8 cellular contexts compared by ENCODE assay signal in the genomic region with DNA sequence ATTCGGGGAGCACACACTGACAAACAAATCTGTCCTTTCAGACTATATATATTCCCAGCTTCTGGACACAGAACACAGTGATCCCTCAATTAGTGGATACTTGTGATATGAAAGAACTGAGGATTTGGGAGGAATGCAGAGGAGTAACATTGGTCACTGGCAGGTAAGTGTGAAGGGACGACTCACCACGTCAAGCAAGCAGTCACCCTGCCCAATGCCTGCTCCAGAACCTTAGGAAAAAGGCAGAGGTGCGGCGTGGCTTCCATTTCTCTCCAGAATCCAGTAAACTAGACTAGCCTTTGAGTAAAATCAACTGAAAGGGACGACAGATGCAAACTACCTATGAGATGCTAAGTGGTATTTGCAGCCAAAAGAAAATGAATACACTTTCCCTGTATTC. TPM values are rescaled to one million over a fixed set of nuclear protein-coding genes. Genes with fewer than 3 reads are reported as not detected.
DNase-seq lines count a peak whose midpoint lies in the region; ATAC-seq and TF ChIP-seq lines count a peak whose summit lies in the region.

No MANE protein-coding gene starts in this region.

- H3K27me3 Mint-ChIP-seq in chondrocyte (ENCODE audit: low read depth): peaks cover 3% of the 10 kb centered on the region
- peaks cover 2 to 22% (median 14%) of the 10 kb centered on the region in 3 donors for H3K27me3 Mint-ChIP-seq in naive B cell

- H3K4me1 Mint-ChIP-seq in chondrocyte (ENCODE audit: low read depth) (peaks cover 26% of the 10 kb centered on the region), naive B cell (peaks cover 20 to 48% (median 41%) of the 10 kb centered on the region in 3 donors)

- TF ChIP-seq CTCF in AG10803 (conservative IDR thresholded peaks at IDR 0.05; ENCODE audit: low read length) (no peak), chondrocyte (IDR thresholded peaks at IDR 0.05) (no peak)

- H3K27ac Mint-ChIP-seq in chondrocyte (ENCODE audit: unreplicated experiment) (no peak overlapping the region), naive B cell (peak overlapping the region; percentile 88 to 99 (median 90))

- peak overlapping the region; percentile 94 for H3K4me3 Mint-ChIP-seq in chondrocyte (ENCODE audit: unreplicated experiment)
- peak overlapping the region; percentile 84 to 98 (median 95) for H3K4me3 Mint-ChIP-seq in naive B cell

- H3K36me3 Mint-ChIP-seq in chondrocyte (ENCODE audit: low read depth): peaks cover 4% of the 10 kb centered on the region
- peaks cover 6% of the 10 kb centered on the region in 2 donors for H3K36me3 Mint-ChIP-seq in naive B cell

- ATAC-seq in naive B cell (ENCODE audit: low read depth in 2 of 2) (no peak), HG02870 (IDR thresholded peaks at IDR 0.05; ENCODE audit: unreplicated experiment) (no peak), HG03469 (IDR thresholded peaks at IDR 0.05; ENCODE audit: unreplicated experiment) (no peak), HG02588 (IDR thresholded peaks at IDR 0.05; ENCODE audit: unreplicated experiment) (no peak)

- H3K4me3 ChIP-seq in AG10803 (ENCODE audit: low read length): peak overlapping the region; percentile 94
- peak overlapping the region; percentile 70 for H3K4me3 ChIP-seq in Jurkat, Clone E6-1 (ENCODE audit: low read length)

- no peak for DNase-seq in AG10803 (ENCODE audit: low read depth)
- DNase-seq in Jurkat, Clone E6-1 (ENCODE audit: low read depth, low spot score): no peak
- DNase-seq in chondrocyte (ENCODE audit: low spot score): no peak
- no peak for DNase-seq in naive B cell
- DNase-seq in DMS114 treated with DMSO at 0.1 percent for 48 hours (lab: John Stamatoyannopoulos, UW; ENCODE audit: unreplicated experiment): no peak

- no peaks in the 10 kb centered on the region for H3K9me3 Mint-ChIP-seq in chondrocyte (ENCODE audit: low read depth)
- no peaks in the 10 kb centered on the region for H3K9me3 Mint-ChIP-seq in naive B cell

RNA-seq across cellular contexts. Expression of a gene that starts 1.1 kb away (rescaled TPM):
- 33.0 TPM for polyA plus RNA-seq in Jurkat, Clone E6-1 (2012; ENCODE audit: insufficient read depth, insufficient read length)
- 22.0 to 22.8 TPM (median 22.3 TPM) in 3 replicates for total RNA-seq in chondrocyte
- 10 to 100 TPM in 3 of 6 donors, 1 to 10 TPM in 3; 5.1 to 11.6 (median 9.5) TPM for polyA plus RNA-seq in naive B cell (ENCODE audit: low read depth in 6 of 6)
